In genomic region chr11:8649361-8649760, GRCh38 we compare ENCODE assay signal across 17 cellular contexts. TPM values are rescaled to one million over a fixed set of nuclear protein-coding genes. Genes with fewer than 3 reads are reported as not detected.
DNase-seq lines count a peak whose midpoint lies in the region; ATAC-seq and TF ChIP-seq lines count a peak whose summit lies in the region.
"Had no signal": no experiment of that assay in that cellular context is flagged by ENCODE, and none has a peak within 500 bp of the region (broad histone marks: within the 10 kb centered on the region; RNA-seq: fewer than 3 reads in every experiment).

No MANE protein-coding gene starts in this region.

- H3K27ac ChIP-seq in GM23248 (peak overlapping the region; percentile 37), RWPE1 (peak overlapping the region; percentile 36; the same call in 1 of the 2 replicates), endodermal cell (ENCODE audit: low read depth, low read length) (no peak overlapping the region)
- H3K27ac ChIP-seq: BLaER1 treated with 17β-estradiol and CSF1 and Interleukin-3, amounts not matched to agents 10 nM and 100 nM; thoracic aorta had no signal

- H3F3A ChIP-seq in GM23248 (ENCODE audit: insufficient read depth): peaks cover 34% of the 10 kb centered on the region

- H3K4me2 ChIP-seq in GM23248 (ENCODE audit: unreplicated experiment): peak overlapping the region; percentile 57
- H3K4me2 ChIP-seq: BLaER1 treated with 17β-estradiol and CSF1 and Interleukin-3, amounts not matched to agents 10 nM and 100 nM had no signal

- H3K4me3 Mint-ChIP-seq in activated T-cell treated with anti-CD3 and anti-CD28 coated beads, Interleukin-2, amount 50 U/mL, for 72 hours: no peak overlapping the region
- no peak overlapping the region for H3K4me3 Mint-ChIP-seq in endodermal cell
- H3K4me3 Mint-ChIP-seq: naive thymus-derived CD8-positive, alpha-beta T cell; WTC11 had no signal

- in situ Hi-C loops in GM23248 (cut with MboI): no loop called here

- H3K4me1 ChIP-seq in GM23248 (ENCODE audit: insufficient read depth) (peaks cover 37% of the 10 kb centered on the region), endodermal cell (ENCODE audit: control insufficient read depth, insufficient read depth, low read length) (no peaks in the 10 kb centered on the region)
- H3K4me1 ChIP-seq: BLaER1 treated with 17β-estradiol and CSF1 and Interleukin-3, amounts not matched to agents 10 nM and 100 nM had no signal

- H3K27me3 ChIP-seq in GM23248 (replicated peaks; ENCODE audit: insufficient read depth) (no peaks in the 10 kb centered on the region), endodermal cell (ENCODE audit: control insufficient read depth, insufficient read depth, low read length, poor library complexity, severe bottlenecking) (no peaks in the 10 kb centered on the region)
- H3K27me3 ChIP-seq: BLaER1 treated with 17β-estradiol and CSF1 and Interleukin-3, amounts not matched to agents 10 nM and 100 nM had no signal

- TF ChIP-seq CTCF in RWPE1 (conservative IDR thresholded peaks at IDR 0.05; ENCODE audit: low read depth): no peak
- TF ChIP-seq CTCF in epithelial cell of esophagus (IDR thresholded peaks at IDR 0.05; ENCODE audit: insufficient read depth, low read depth, low read length, missing control alignments): no peak
- TF ChIP-seq CTCF in endodermal cell (conservative IDR thresholded peaks at IDR 0.05): no peak

- H3K27ac Mint-ChIP-seq in activated T-cell treated with anti-CD3 and anti-CD28 coated beads, Interleukin-2, amount 50 U/mL, for 72 hours: no peak overlapping the region
- no peak overlapping the region for H3K27ac Mint-ChIP-seq in endodermal cell
- H3K27ac Mint-ChIP-seq: naive thymus-derived CD8-positive, alpha-beta T cell; WTC11 had no signal

- WGBS in GM23248 (ENCODE audit: low coverage in 1 of 2, low lambda C conversion rate in 2 of 2, missing lambda C conversion rate in 2 of 2), 2 experiments: 5 to 6% methylated on average over 2 of the region's 2 CpGs
- WGBS in endodermal cell (ENCODE audit: insufficient coverage in 1 of 2, insufficient read length in 1 of 2), 2 experiments: 86 to 91% methylated on average over 1 to 2 of the region's 2 CpGs

- 0 out of 2 replicates have a peak overlapping the region, but pooled peaks have one; percentile 32 for H2AFZ ChIP-seq in GM23248

- no peaks in the 10 kb centered on the region for H3K79me2 ChIP-seq in GM23248 (ENCODE audit: insufficient read depth)

- no peaks in the 10 kb centered on the region for H3K27me3 Mint-ChIP-seq in activated T-cell treated with anti-CD3 and anti-CD28 coated beads, Interleukin-2, amount 50 U/mL, for 72 hours (ENCODE audit: low read depth)
- no peaks in the 10 kb centered on the region for H3K27me3 Mint-ChIP-seq in endodermal cell (ENCODE audit: insufficient read depth)
- H3K27me3 Mint-ChIP-seq: naive thymus-derived CD8-positive, alpha-beta T cell had no signal

- ATAC-seq in activated T-cell treated with anti-CD3 and anti-CD28 coated beads, Interleukin-2, amount 50 U/mL, for 72 hours (replicated peaks in 1 of 2): no peak
- ATAC-seq: left ventricle myocardium superior; naive thymus-derived CD8-positive, alpha-beta T cell; WTC11 had no signal

- no peaks in the 10 kb centered on the region for H3K9me2 ChIP-seq in GM23248 (ENCODE audit: insufficient read depth)

- H3K4me1 Mint-ChIP-seq in activated T-cell treated with anti-CD3 and anti-CD28 coated beads, Interleukin-2, amount 50 U/mL, for 72 hours (ENCODE audit: low read depth): no peaks in the 10 kb centered on the region
- no peaks in the 10 kb centered on the region for H3K4me1 Mint-ChIP-seq in endodermal cell
- H3K4me1 Mint-ChIP-seq: WTC11 had no signal

- no peak overlapping the region for H3K9ac ChIP-seq in GM23248
- no peak overlapping the region for H3K9ac ChIP-seq in endodermal cell (ENCODE audit: extremely low read depth, low read length, poor library complexity, severe bottlenecking)
- H3K9ac ChIP-seq: BLaER1 treated with 17β-estradiol and CSF1 and Interleukin-3, amounts not matched to agents 10 nM and 100 nM had no signal

- H4K20me1 ChIP-seq in GM23248 (ENCODE audit: insufficient read depth): no peaks in the 10 kb centered on the region
- H4K20me1 ChIP-seq: BLaER1 treated with 17β-estradiol and CSF1 and Interleukin-3, amounts not matched to agents 10 nM and 100 nM had no signal

- H3K9me3 ChIP-seq in GM23248 (ENCODE audit: low read depth) (no peaks in the 10 kb centered on the region), endodermal cell (ENCODE audit: control insufficient read depth, low read length) (no peaks in the 10 kb centered on the region)
- H3K9me3 ChIP-seq: BLaER1 treated with 17β-estradiol and CSF1 and Interleukin-3, amounts not matched to agents 10 nM and 100 nM; thoracic aorta had no signal

- no peaks in the 10 kb centered on the region for H3K9me3 Mint-ChIP-seq in activated T-cell treated with anti-CD3 and anti-CD28 coated beads, Interleukin-2, amount 50 U/mL, for 72 hours
- no peaks in the 10 kb centered on the region for H3K9me3 Mint-ChIP-seq in endodermal cell
- H3K9me3 Mint-ChIP-seq: naive thymus-derived CD8-positive, alpha-beta T cell; WTC11 had no signal

- CTCF ChIA-PET in RWPE1 (lab: Yijun Ruan, JAX): interaction anchor here (1.2 kb wide), 1 partner anchor 45 kb away, joined by 3 read pairs; no protein-coding TSS in a partner anchor

- H3K36me3 Mint-ChIP-seq in activated T-cell treated with anti-CD3 and anti-CD28 coated beads, Interleukin-2, amount 50 U/mL, for 72 hours (ENCODE audit: insufficient read depth in 2 of 2): peaks cover 0 to 2% of the 10 kb centered on the region in 2 donors
- H3K36me3 Mint-ChIP-seq in endodermal cell (ENCODE audit: low read depth): no peaks in the 10 kb centered on the region
- H3K36me3 Mint-ChIP-seq: WTC11 had no signal

- DNase-seq in GM23248 (peak; percentile 87), RWPE1 (ENCODE audit: low spot score) (peak; percentile 72), epithelial cell of esophagus (ENCODE audit: low read depth) (peak; percentile 73), renal cortical epithelial cell (ENCODE audit: low read depth) (peak; percentile 16), germinal center (ENCODE audit: low spot score) (no peak), kidney glomerular epithelial cell (lab: John Stamatoyannopoulos, UW) (no peak), endodermal cell (no peak)
- DNase-seq in activated T-cell treated with anti-CD3 and anti-CD28 coated beads, Interleukin-2, amount 50 U/mL, for 72 hours: no peak
- DNase-seq: activated CD8-positive, alpha-beta memory T cell treated with anti-CD3 and anti-CD28 coated beads, Interleukin-2, amount 50 U/mL, for 4 hours; activated naive CD4-positive, alpha-beta T cell treated with Interleukin-2 at 50 U/mL for 16 hours; DMS79; left ventricle myocardium superior; naive thymus-derived CD8-positive, alpha-beta T cell; OCI-M1 had no signal

- 0 out of 2 replicates have a peak overlapping the region, but pooled peaks have one; percentile 17 for H3K4me3 ChIP-seq in GM23248
- H3K4me3 ChIP-seq in epithelial cell of esophagus (ENCODE audit: low read length): no peak overlapping the region
- no peak overlapping the region for H3K4me3 ChIP-seq in endodermal cell (ENCODE audit: low read length)
- H3K4me3 ChIP-seq: BLaER1 treated with 17β-estradiol and CSF1 and Interleukin-3, amounts not matched to agents 10 nM and 100 nM; thoracic aorta had no signal

- H3K36me3 ChIP-seq in GM23248 (ENCODE audit: low read depth) (peaks cover 15% of the 10 kb centered on the region), endodermal cell (ENCODE audit: control insufficient read depth, insufficient read depth, low read length) (no peaks in the 10 kb centered on the region)

- POLR2A ChIA-PET in RWPE1 (lab: Yijun Ruan, JAX; ENCODE audit: low non-redundant PET): interaction anchor here (1.2 kb wide), 1 partner anchor 33 kb away, joined by 4 read pairs; the partner anchor contains the start of genes RPL27A and TRIM66

RNA-seq across cellular contexts. Expression of gene TRIM66, which starts 33.1 kb away (rescaled TPM):
- total RNA-seq in GM23248 (2014; rRNA removed; shearing (Covaris generic)): 1.4 and 1.5 TPM in 2 replicates
- 1.2 and 1.5 TPM in 2 replicates for polyA plus RNA-seq in GM23248 (2016; fragmentation: Nextera tagmentation; extraction: Ambion mirVana)
- total RNA-seq in renal cortical epithelial cell: 4.7 and 7.5 TPM in 2 replicates
- 10 to 100 TPM; 26.4 to 30.2 TPM for total RNA-seq in activated T-cell treated with anti-CD3 and anti-CD28 coated beads, Interleukin-2, amount 50 U/mL, for 72 hours
- total RNA-seq in endodermal cell: 1 to 10 TPM; 4.3 to 4.6 TPM
- 7.1 TPM for polyA plus RNA-seq in endodermal cell (2013, experiment 1 of 2)
- 3.7 TPM for polyA plus RNA-seq in endodermal cell (2013, experiment 2 of 2)

RNA-seq across cellular contexts. Expression of gene RPL27A, which starts 33.2 kb away (rescaled TPM):
- total RNA-seq in GM23248 (2014; rRNA removed; shearing (Covaris generic)): 460 and 520 TPM in 2 replicates
- polyA plus RNA-seq in GM23248 (2016; fragmentation: Nextera tagmentation; extraction: Ambion mirVana): 1,046 and 1,073 TPM in 2 replicates
- total RNA-seq in renal cortical epithelial cell: 305 and 645 TPM in 2 replicates
- total RNA-seq in activated T-cell treated with anti-CD3 and anti-CD28 coated beads, Interleukin-2, amount 50 U/mL, for 72 hours: 1,000 to 10,000 TPM; 1,081 to 1,146 TPM
- total RNA-seq in endodermal cell: 1,000 to 10,000 TPM; 1,114 to 1,791 TPM
- 2,532 TPM for polyA plus RNA-seq in endodermal cell (2013, experiment 1 of 2)
- polyA plus RNA-seq in endodermal cell (2013, experiment 2 of 2): 2,350 TPM

RNA-seq across cellular contexts. Expression of gene STK33, which starts 55.3 kb away (rescaled TPM):
- total RNA-seq in GM23248 (2014; rRNA removed; shearing (Covaris generic)): not detected in 2 replicates
- polyA plus RNA-seq in GM23248 (2016; fragmentation: Nextera tagmentation; extraction: Ambion mirVana): not detected in 2 replicates
- total RNA-seq in renal cortical epithelial cell: 15.3 and 24.2 TPM in 2 replicates
- 1 to 10 TPM; 6.1 to 6.2 TPM for total RNA-seq in activated T-cell treated with anti-CD3 and anti-CD28 coated beads, Interleukin-2, amount 50 U/mL, for 72 hours
- 10 to 100 TPM; 22.7 to 26.8 TPM for total RNA-seq in endodermal cell
- 21.2 TPM for polyA plus RNA-seq in endodermal cell (2013, experiment 1 of 2)
- polyA plus RNA-seq in endodermal cell (2013, experiment 2 of 2): 19.9 TPM

Comparison
In these comparisons a context has a peak if more than half of its experiments do, and no peak if none do; other contexts are left out.
1. DNase-seq: peak in GM23248 (single experiment), RWPE1 (single experiment), epithelial cell of esophagus (single experiment) and renal cortical epithelial cell (single experiment); none in germinal center (single experiment), kidney glomerular epithelial cell (single experiment), activated T-cell treated with anti-CD3 and anti-CD28 coated beads, Interleukin-2, amount 50 U/mL, for 72 hours (0 of 2) and endodermal cell (single experiment).